8 cellular contexts compared by ENCODE assay signal in genomic region chr9:137604345-137605145, GRCh38. TPM values are rescaled to one million over a fixed set of nuclear protein-coding genes. Genes with fewer than 3 reads are reported as not detected.
A peak's percentile ranks its signal among the peaks of the same experiment; 100 is the strongest.
DNase-seq lines count a peak whose midpoint lies in the region; ATAC-seq and TF ChIP-seq lines count a peak whose summit lies in the region.

No MANE protein-coding gene starts in this region.

- in situ Hi-C loops in astrocyte of the spinal cord (cut with HindIII; ENCODE audit: low sequenced_read_pairs), result no loop called here

- H3K4me1 Mint-ChIP-seq in activated naive CD4-positive, alpha-beta T cell treated with anti-CD3 and anti-CD28 coated beads for 36 hours (ENCODE audit: low read depth), result peaks cover 13% of the 10 kb centered on the region
- H3K4me1 Mint-ChIP-seq in memory B cell, result peaks cover 16% of the 10 kb centered on the region

- H3K27ac Mint-ChIP-seq in activated naive CD4-positive, alpha-beta T cell treated with anti-CD3 and anti-CD28 coated beads for 36 hours, result no peak overlapping the region
- no peak overlapping the region for H3K27ac Mint-ChIP-seq in memory B cell

- no peak for TF ChIP-seq CTCF in astrocyte of the spinal cord (IDR thresholded peaks at IDR 0.05; ENCODE audit: low read depth, low read length)

- CTCF ChIA-PET in activated naive CD4-positive, alpha-beta T cell treated with anti-CD3 and anti-CD28 coated beads for 36 hours (lab: Charles Lee), result no interaction called here

- H3K4me3 ChIP-seq in astrocyte of the spinal cord (ENCODE audit: low read depth, low read length), result peak overlapping the region; percentile 41

- ATAC-seq in memory B cell (ENCODE audit: low read depth), result no peak

- DNase-seq in activated naive CD4-positive, alpha-beta T cell treated with anti-CD3 and anti-CD28 coated beads for 36 hours, result no peak
- no peak for DNase-seq in activated naive CD4-positive, alpha-beta T cell treated with Interleukin-2 at 50 U/mL for 16 hours
- no peak for DNase-seq in astrocyte of the spinal cord (ENCODE audit: low read depth, low spot score)
- DNase-seq in memory B cell (ENCODE audit: low spot score in 2 of 2), result peak in 1 of 2 donors; percentile 28
- DNase-seq in ureter (ENCODE audit: low spot score), result peak; percentile 67
- no peak for DNase-seq in iPS-NIHi11 (ENCODE audit: low spot score)
- no peak for DNase-seq in superior temporal gyrus (ENCODE audit: extremely low spot score)
- DNase-seq in H4 (ENCODE audit: low spot score), result no peak

- peak overlapping the region; percentile 47 for H3K4me3 Mint-ChIP-seq in activated naive CD4-positive, alpha-beta T cell treated with anti-CD3 and anti-CD28 coated beads for 36 hours
- H3K4me3 Mint-ChIP-seq in memory B cell, result peak overlapping the region; percentile 62

- no peaks in the 10 kb centered on the region for H3K9me3 Mint-ChIP-seq in activated naive CD4-positive, alpha-beta T cell treated with anti-CD3 and anti-CD28 coated beads for 36 hours
- H3K9me3 Mint-ChIP-seq in memory B cell, result no peaks in the 10 kb centered on the region

- no peaks in the 10 kb centered on the region for H3K36me3 Mint-ChIP-seq in activated naive CD4-positive, alpha-beta T cell treated with anti-CD3 and anti-CD28 coated beads for 36 hours (ENCODE audit: low read depth)
- no peaks in the 10 kb centered on the region for H3K36me3 Mint-ChIP-seq in memory B cell

- H3K27me3 Mint-ChIP-seq in activated naive CD4-positive, alpha-beta T cell treated with anti-CD3 and anti-CD28 coated beads for 36 hours (ENCODE audit: low read depth), result no peaks in the 10 kb centered on the region
- no peaks in the 10 kb centered on the region for H3K27me3 Mint-ChIP-seq in memory B cell

- intact Hi-C loops in activated naive CD4-positive, alpha-beta T cell treated with anti-CD3 and anti-CD28 coated beads for 36 hours (cut with micrococcal nuclease), result loop anchor here (1.0 kb wide), 5 partner anchors 14 to 150 kb away; partner anchors contain the start of genes MRPL41 and ZMYND19

RNA-seq across cellular contexts. Expression of gene ARRDC1, which starts 0.9 kb away (rescaled TPM):
- 10 to 100 TPM; 19.1 to 21.4 TPM for total RNA-seq in activated naive CD4-positive, alpha-beta T cell treated with anti-CD3 and anti-CD28 coated beads for 36 hours
- 118 TPM for total RNA-seq in ureter
- total RNA-seq in H4 (2014; rRNA removed; shearing (Covaris generic)), result 11.6 and 26.5 TPM in 2 replicates

RNA-seq across cellular contexts. Expression of gene ZMYND19, which starts 14.2 kb away (rescaled TPM):
- 10 to 100 TPM; 50.9 to 52.5 TPM for total RNA-seq in activated naive CD4-positive, alpha-beta T cell treated with anti-CD3 and anti-CD28 coated beads for 36 hours
- total RNA-seq in ureter, result 26.3 TPM
- 21.3 and 26.8 TPM in 2 replicates for total RNA-seq in H4 (2014; rRNA removed; shearing (Covaris generic))

RNA-seq across cellular contexts. Expression of gene EHMT1, which starts 14.3 kb away (rescaled TPM):
- total RNA-seq in activated naive CD4-positive, alpha-beta T cell treated with anti-CD3 and anti-CD28 coated beads for 36 hours, result 10 to 100 TPM; 57.9 to 59.0 TPM
- 126 TPM for total RNA-seq in ureter
- 18.6 and 19.5 TPM in 2 replicates for total RNA-seq in H4 (2014; rRNA removed; shearing (Covaris generic))

RNA-seq across cellular contexts. Expression of gene DPH7, which starts 25.8 kb away (rescaled TPM):
- 10 to 100 TPM; 32.4 to 36.6 TPM for total RNA-seq in activated naive CD4-positive, alpha-beta T cell treated with anti-CD3 and anti-CD28 coated beads for 36 hours
- 43.4 TPM for total RNA-seq in ureter
- total RNA-seq in H4 (2014; rRNA removed; shearing (Covaris generic)), result 15.3 and 16.1 TPM in 2 replicates

RNA-seq across cellular contexts. Expression of gene MRPL41, which starts 52.9 kb away (rescaled TPM):
- 10 to 100 TPM; 39.3 to 41.0 TPM for total RNA-seq in activated naive CD4-positive, alpha-beta T cell treated with anti-CD3 and anti-CD28 coated beads for 36 hours
- 38.2 TPM for total RNA-seq in ureter
- 52.4 and 66.7 TPM in 2 replicates for total RNA-seq in H4 (2014; rRNA removed; shearing (Covaris generic))
